7 cellular contexts compared by ENCODE assay signal in genomic region chr12:32302218-32302826, GRCh38.
A peak's percentile ranks its signal among the peaks of the same experiment; 100 is the strongest.
DNase-seq lines count a peak whose midpoint lies in the region; ATAC-seq and TF ChIP-seq lines count a peak whose summit lies in the region.

No MANE protein-coding gene starts in this region.

- H3K9me3 ChIP-seq in Panc1 (ENCODE audit: control insufficient read depth, insufficient read depth, low read depth, low read length) = no peaks in the 10 kb centered on the region

- no peaks in the 10 kb centered on the region for H3K4me1 Mint-ChIP-seq in type B pancreatic cell (ENCODE audit: unreplicated experiment)

- no peak overlapping the region for H3K4me3 Mint-ChIP-seq in type B pancreatic cell

- intact Hi-C loops in Panc1 (cut with micrococcal nuclease; ENCODE audit: unreplicated experiment) = no loop called here

- H3K27me3 Mint-ChIP-seq in type B pancreatic cell = no peaks in the 10 kb centered on the region

- H3K27ac Mint-ChIP-seq in type B pancreatic cell = no peak overlapping the region

- no TSS peak for BruUV-seq in Panc1 (replicated peaks; lab: Mats Ljungman, UMichigan)

- in situ Hi-C loops in Panc1 (cut with HindIII; ENCODE audit: low pct_unique_long_range_greater_than_20kb, low sequenced_read_pairs) = no loop called here

- peak; percentile 99 for ATAC-seq in GM19372 (IDR thresholded peaks at IDR 0.05; ENCODE audit: low read depth, unreplicated experiment)
- ATAC-seq in HG03175 (IDR thresholded peaks at IDR 0.05; ENCODE audit: unreplicated experiment) = peak; percentile 99
- ATAC-seq in Panc1 = peak; percentile 85

- no peaks in the 10 kb centered on the region for H3K36me3 ChIP-seq in Panc1 (ENCODE audit: control insufficient read depth, insufficient read depth, low read length)

- TF ChIP-seq CTCF in Panc1 (IDR thresholded peaks at IDR 0.05) = peak; percentile 80
- TF ChIP-seq CTCF in fibroblast of mammary gland (conservative IDR thresholded peaks at IDR 0.05; ENCODE audit: control insufficient read depth, insufficient read depth, low read depth, low read length) = peak; percentile 72
- TF ChIP-seq CTCF in type B pancreatic cell (conservative IDR thresholded peaks at IDR 0.05) = peak; percentile 60

- no peaks in the 10 kb centered on the region for H3K27me3 ChIP-seq in Panc1 (ENCODE audit: control insufficient read depth, insufficient read depth, low read length)

- CTCF ChIA-PET in Panc1 (lab: Charles Lee) = no interaction called here

- H3K27ac ChIP-seq in Panc1 (ENCODE audit: low read length) = no peak overlapping the region

- H3K9me3 Mint-ChIP-seq in type B pancreatic cell = no peaks in the 10 kb centered on the region

- DNase-seq in GF-D8 (lab: John Stamatoyannopoulos, UW) (peak; percentile 10), Panc1 (ENCODE audit: low read depth, low spot score) (peak; percentile 45), fibroblast of mammary gland (ENCODE audit: low read depth) (peak; percentile 42), type B pancreatic cell (ENCODE audit: extremely low spot score, unreplicated experiment) (no peak), NCI-H187 treated with DMSO at 0.1 percent for 48 hours (lab: John Stamatoyannopoulos, UW) (no peak)

- no peak overlapping the region for H3K4me3 ChIP-seq in Panc1 (ENCODE audit: low read depth in 2 of 2, low read length in 2 of 2)
- H3K4me3 ChIP-seq in fibroblast of mammary gland (ENCODE audit: control insufficient read depth, low read depth, low read length) = no peak overlapping the region

- H3K36me3 Mint-ChIP-seq in type B pancreatic cell = peaks cover 20% of the 10 kb centered on the region

- POLR2A ChIA-PET in Panc1 (lab: Charles Lee) = no interaction called here

- peaks cover 3% of the 10 kb centered on the region; the same call in 1 of the 2 replicates for H3K4me1 ChIP-seq in Panc1 (ENCODE audit: control insufficient read depth, insufficient read depth, low read length)

Comparison
In these comparisons a context has a peak if more than half of its experiments do, and no peak if none do; other contexts are left out.
1. DNase-seq: peak in GF-D8 (single experiment), Panc1 (single experiment) and fibroblast of mammary gland (single experiment); none in type B pancreatic cell (single experiment) and NCI-H187 treated with DMSO at 0.1 percent for 48 hours (single experiment).
2. Peak in every context shown above with its lines, with median percentiles within 50 percentile points of each other: ATAC-seq and CTCF ChIP-seq.